ENCODE assay signal across 8 cellular contexts in genomic region chr4:185396724-185397402, GRCh38. TPM values are rescaled to one million over a fixed set of nuclear protein-coding genes. Genes with fewer than 3 reads are reported as not detected.
DNase-seq lines count a peak whose midpoint lies in the region; ATAC-seq and TF ChIP-seq lines count a peak whose summit lies in the region.

TSS of gene ANKRD37 (plus strand) at chr4:185396841. CDS start at chr4:185396924, 83 bp downstream.

- H3K27ac Mint-ChIP-seq in IgD-negative memory B cell: peak within 1 kb of the TSS; percentile 94 to 98 (median 98)
- peak within 1 kb of the TSS; percentile 94 to 99 (median 98) for H3K27ac Mint-ChIP-seq in naive thymus-derived CD8-positive, alpha-beta T cell

- H3K27me3 Mint-ChIP-seq in IgD-negative memory B cell: no peaks in the 10 kb centered on the region
- H3K27me3 Mint-ChIP-seq in naive thymus-derived CD8-positive, alpha-beta T cell: no peaks in the 10 kb centered on the region

- DNase-seq in fibroblast of pulmonary artery (ENCODE audit: low read depth) (peak; percentile 53), T-helper 9 cell (no peak), OCI-M1 (lab: John Stamatoyannopoulos, UW) (no peak)
- peak in 2 of 10 donors; percentile 1 to 63 for DNase-seq in naive thymus-derived CD8-positive, alpha-beta T cell
- no peak for DNase-seq in stimulated activated CD8-positive, alpha-beta memory T cell treated with anti-CD3 and anti-CD28 coated beads, Interleukin-4, amount 100 ng/mL, for 48 hours

- TF ChIP-seq CTCF in WI38 (IDR thresholded peaks at IDR 0.05; ENCODE audit: low read depth, low read length) (no peak), fibroblast of pulmonary artery (IDR thresholded peaks at IDR 0.05; ENCODE audit: low read length, missing control alignments) (no peak)

- ATAC-seq in GM18508 (IDR thresholded peaks at IDR 0.05; ENCODE audit: insufficient read depth, unreplicated experiment): peak; percentile 52
- peak in 1 of 2 donors; percentile 32 for ATAC-seq in naive thymus-derived CD8-positive, alpha-beta T cell

- H3K36me3 Mint-ChIP-seq in IgD-negative memory B cell: peaks cover 4% of the 10 kb centered on the region
- peaks cover 0 to 26% (median 8%) of the 10 kb centered on the region in 3 donors for H3K36me3 Mint-ChIP-seq in naive thymus-derived CD8-positive, alpha-beta T cell

- POLR2A ChIA-PET in naive thymus-derived CD8-positive, alpha-beta T cell (lab: Charles Lee): interaction anchor here (0.9 to 3.3 kb wide), 11 partner anchors 9 to 253 kb away, joined by 3 to 45 read pairs (median 5); partner anchors contain the start of genes CCDC110, SLC25A4, SNX25 and UFSP2

- peak within 1 kb of the TSS; percentile 77 for H3K4me3 ChIP-seq in WI38 (ENCODE audit: low read depth, low read length)
- H3K4me3 ChIP-seq in fibroblast of pulmonary artery (replicated peaks; ENCODE audit: low read depth, low read length): peak within 1 kb of the TSS; percentile 70

- H3K4me3 Mint-ChIP-seq in IgD-negative memory B cell: peak within 1 kb of the TSS; percentile 95 to 98 (median 96)
- H3K4me3 Mint-ChIP-seq in naive thymus-derived CD8-positive, alpha-beta T cell: peak within 1 kb of the TSS; percentile 83 to 98 (median 96)

- H3K9me3 Mint-ChIP-seq in IgD-negative memory B cell: no peaks in the 10 kb centered on the region
- H3K9me3 Mint-ChIP-seq in naive thymus-derived CD8-positive, alpha-beta T cell: no peaks in the 10 kb centered on the region

- peaks cover 35 to 42% (median 38%) of the 10 kb centered on the region in 3 donors for H3K4me1 Mint-ChIP-seq in IgD-negative memory B cell
- H3K4me1 Mint-ChIP-seq in naive thymus-derived CD8-positive, alpha-beta T cell: peaks cover 10 to 30% (median 26%) of the 10 kb centered on the region in 4 donors

RNA-seq across cellular contexts. Expression of gene ANKRD37, which starts in this region (rescaled TPM):
- polyA plus RNA-seq in IgD-negative memory B cell: 16.5 TPM
- total RNA-seq in naive thymus-derived CD8-positive, alpha-beta T cell: 1 to 10 TPM; 5.0 to 5.5 TPM
- polyA plus RNA-seq in naive thymus-derived CD8-positive, alpha-beta T cell: 10 to 100 TPM in 2 of 3 donors, 1 to 10 TPM in 1; 9.9 to 12.4 (median 10.3) TPM
